ENCODE assay signal across 8 cellular contexts in genomic region chr1:21346304-21347071, GRCh38. TPM values are rescaled to one million over a fixed set of nuclear protein-coding genes. Genes with fewer than 3 reads are reported as not detected.
DNase-seq lines count a peak whose midpoint lies in the region; ATAC-seq and TF ChIP-seq lines count a peak whose summit lies in the region.

No MANE protein-coding gene starts in this region.

- CTCF ChIA-PET in RWPE1 (lab: Yijun Ruan, JAX), result no interaction called here

- peaks cover 38% of the 10 kb centered on the region for H3K79me2 ChIP-seq in Karpas-422 (ENCODE audit: low read length)

- H3K4me2 ChIP-seq in BLaER1, result peak overlapping the region; percentile 98
- peak overlapping the region; percentile 75 for H3K4me2 ChIP-seq in Karpas-422 (ENCODE audit: low read depth, low read length, poor library complexity, severe bottlenecking)

- H2AFZ ChIP-seq in Karpas-422 (ENCODE audit: low read length) (peak overlapping the region; percentile 78), neuron (ENCODE audit: low read depth, low read length) (peak overlapping the region; percentile 86)

- H3K36me3 ChIP-seq in BLaER1 (no peaks in the 10 kb centered on the region), Karpas-422 (ENCODE audit: insufficient read depth, low read length) (no peaks in the 10 kb centered on the region), endocrine pancreas (ENCODE audit: control insufficient read depth, insufficient read depth, low read length) (no peaks in the 10 kb centered on the region), neuron (ENCODE audit: insufficient read depth, low read length) (no peaks in the 10 kb centered on the region)

- peaks cover 34% of the 10 kb centered on the region for H4K20me1 ChIP-seq in BLaER1
- H4K20me1 ChIP-seq in Karpas-422 (ENCODE audit: insufficient read depth, low read depth, low read length), result peaks cover 27% of the 10 kb centered on the region

- H3K9me3 ChIP-seq in BLaER1 (no peaks in the 10 kb centered on the region), Karpas-422 (ENCODE audit: low read length) (no peaks in the 10 kb centered on the region), endocrine pancreas (ENCODE audit: control insufficient read depth, low read length) (no peaks in the 10 kb centered on the region), neuron (ENCODE audit: low read length) (no peaks in the 10 kb centered on the region)

- H3K4me3 ChIP-seq in BLaER1, result peak overlapping the region; percentile 80
- H3K4me3 ChIP-seq in Karpas-422 (ENCODE audit: low read length), result peak overlapping the region; percentile 80
- H3K4me3 ChIP-seq in endocrine pancreas (ENCODE audit: control insufficient read depth, insufficient read depth, low read length), result peak overlapping the region; percentile 23
- H3K4me3 ChIP-seq in neuron (ENCODE audit: low read length), result peak overlapping the region; percentile 62

- no peak for TF ChIP-seq CTCF in RWPE1 (conservative IDR thresholded peaks at IDR 0.05; ENCODE audit: low read depth)

- H3K27me3 ChIP-seq in BLaER1, result peaks cover 11% of the 10 kb centered on the region; the same call in 1 of the 2 replicates
- H3K27me3 ChIP-seq in Karpas-422 (ENCODE audit: low read length), result no peaks in the 10 kb centered on the region
- H3K27me3 ChIP-seq in endocrine pancreas (ENCODE audit: control insufficient read depth, insufficient read depth, low read length), result no peaks in the 10 kb centered on the region
- H3K27me3 ChIP-seq in neuron (ENCODE audit: insufficient read depth, low read length), result no peaks in the 10 kb centered on the region

- POLR2A ChIA-PET in RWPE1 (lab: Yijun Ruan, JAX; ENCODE audit: low non-redundant PET), result no interaction called here

- DNase-seq in Karpas-422 (no peak), RKO (ENCODE audit: low spot score) (no peak), RWPE1 (ENCODE audit: low spot score) (no peak)

- no peak for ATAC-seq in HG02588 (IDR thresholded peaks at IDR 0.05; ENCODE audit: unreplicated experiment)
- ATAC-seq in GM21723 (IDR thresholded peaks at IDR 0.05; ENCODE audit: unreplicated experiment), result no peak

- H3K27ac ChIP-seq in BLaER1, result no peak overlapping the region
- H3K27ac ChIP-seq in Karpas-422 (ENCODE audit: low read length), result no peak overlapping the region
- no peak overlapping the region for H3K27ac ChIP-seq in RWPE1

- no peaks in the 10 kb centered on the region for H3K9me2 ChIP-seq in Karpas-422 (replicated peaks; ENCODE audit: insufficient read depth, low read length)

- H3K4me1 ChIP-seq in BLaER1 (peaks cover 43% of the 10 kb centered on the region), Karpas-422 (ENCODE audit: low read length) (peaks cover 42% of the 10 kb centered on the region), endocrine pancreas (ENCODE audit: control insufficient read depth, insufficient read depth, low read length) (no peaks in the 10 kb centered on the region), neuron (ENCODE audit: insufficient read depth, low read length) (peaks cover 46% of the 10 kb centered on the region)

- peak overlapping the region; percentile 79 for H3K9ac ChIP-seq in BLaER1
- H3K9ac ChIP-seq in Karpas-422 (ENCODE audit: low read length), result peak overlapping the region; percentile 90
- H3K9ac ChIP-seq in endocrine pancreas (ENCODE audit: control insufficient read depth, insufficient read depth, low read length), result peak overlapping the region; percentile 50

RNA-seq across cellular contexts. Expression of gene ECE1, which starts 56.2 kb away (rescaled TPM):
- 59.9 and 81.7 TPM in 2 replicates for total RNA-seq in Karpas-422 (2014; rRNA removed; shearing (Covaris generic); ENCODE audit: low replicate concordance)

Comparison
In these comparisons a context has a peak if more than half of its experiments do, and no peak if none do; other contexts are left out.
1. H3K4me3 ChIP-seq: peak in every context shown above with its lines; median percentile 80 in BLaER1; 80 in Karpas-422; 62 in neuron; 23 in endocrine pancreas.